In the genomic region with DNA sequence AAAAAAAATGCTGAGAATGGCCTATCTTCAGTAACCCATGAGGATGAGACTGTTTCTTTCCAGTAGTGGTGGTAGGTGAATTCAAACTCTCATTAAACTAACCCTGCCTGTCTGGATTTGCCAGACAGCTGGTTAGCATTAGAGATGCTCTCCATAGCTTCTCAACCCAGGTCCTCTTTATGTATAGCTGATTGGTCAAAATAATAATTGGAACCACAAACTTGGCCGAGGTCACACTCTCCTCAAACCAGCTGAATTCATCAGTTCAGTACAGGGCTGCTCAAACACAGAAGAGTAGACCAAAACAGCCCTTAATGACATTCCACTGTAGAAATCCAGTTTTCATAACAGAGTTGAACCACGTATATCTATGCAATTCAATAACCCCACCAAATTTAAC, we compare ENCODE assay signal across 16 cellular contexts.
A peak's percentile ranks its signal among the peaks of the same experiment; 100 is the strongest.
DNase-seq lines count a peak whose midpoint lies in the region; ATAC-seq and TF ChIP-seq lines count a peak whose summit lies in the region.
"Had no signal": no experiment of that assay in that cellular context is flagged by ENCODE, and none has a peak within 500 bp of the region (broad histone marks: within the 10 kb centered on the region; RNA-seq: fewer than 3 reads in every experiment).

No MANE protein-coding gene starts in this region.

- no peak for TF ChIP-seq POLR2A in prostate gland (IDR thresholded peaks at IDR 0.05)

- H3K36me3 ChIP-seq in adipocyte (ENCODE audit: control insufficient read depth, insufficient read depth, low read length, severe bottlenecking) (no peaks in the 10 kb centered on the region), brain microvascular endothelial cell (replicated peaks) (no peaks in the 10 kb centered on the region), prostate gland (no peaks in the 10 kb centered on the region)

- H3K9ac ChIP-seq in adipocyte (ENCODE audit: low read length) = no peak overlapping the region

- H3K4me3 ChIP-seq in AG04449 (ENCODE audit: low read depth, low read length) (no peak overlapping the region), adipocyte (ENCODE audit: low read length) (no peak overlapping the region), fibroblast of mammary gland (ENCODE audit: control insufficient read depth, low read depth, low read length) (no peak overlapping the region), brain microvascular endothelial cell (ENCODE audit: low read depth, low read length) (no peak overlapping the region), prostate gland (no peak overlapping the region)
- H3K4me3 ChIP-seq: GM12878 had no signal

- TF ChIP-seq CTCF in AG04449 (IDR thresholded peaks at IDR 0.05; ENCODE audit: insufficient read depth, low read length, missing control alignments) (no peak), fibroblast of mammary gland (conservative IDR thresholded peaks at IDR 0.05; ENCODE audit: control insufficient read depth, insufficient read depth, low read depth, low read length) (no peak), brain microvascular endothelial cell (IDR thresholded peaks at IDR 0.05; ENCODE audit: low read depth, low read length, missing control alignments) (no peak), prostate gland (IDR thresholded peaks at IDR 0.05) (no peak)

- POLR2A ChIA-PET in AG04449 (lab: Yijun Ruan, JAX) = no interaction called here

- in situ Hi-C loops in brain microvascular endothelial cell (cut with HindIII; ENCODE audit: low pct_ligation_motif_present, low sequenced_read_pairs) = no loop called here

- H3K27ac ChIP-seq in brain microvascular endothelial cell (no peak overlapping the region), prostate gland (no peak overlapping the region)
- H3K27ac ChIP-seq: 22Rv1 had no signal

- H3K4me1 ChIP-seq in adipocyte (ENCODE audit: control insufficient read depth, insufficient read depth, low read length) (peaks cover 11% of the 10 kb centered on the region), prostate gland (replicated peaks) (no peaks in the 10 kb centered on the region)
- H3K4me1 ChIP-seq: Caco-2 had no signal

- 82% methylated on average over 2 of the region's 2 CpGs for WGBS in prostate gland

- ATAC-seq in GM21825 (IDR thresholded peaks at IDR 0.05; ENCODE audit: unreplicated experiment) = no peak
- ATAC-seq: CD8-positive, alpha-beta T cell; GM12878 had no signal

- no peaks in the 10 kb centered on the region for H3K9me3 ChIP-seq in adipocyte (ENCODE audit: control insufficient read depth, low read length)
- no peaks in the 10 kb centered on the region for H3K9me3 ChIP-seq in prostate gland
- H3K9me3 ChIP-seq: Caco-2 had no signal

- intact Hi-C loops in prostate gland (cut with DNase I) = no loop called here

- CTCF ChIA-PET in AG04449 (lab: Yijun Ruan, JAX) = no interaction called here

- DNase-seq in AG04449 (ENCODE audit: low read depth, low spot score) (peak; percentile 28), GM03348 (ENCODE audit: low spot score) (peak; percentile 27), adipocyte (ENCODE audit: low read depth) (peak; percentile 49), fibroblast of mammary gland (ENCODE audit: low read depth) (peak; percentile 72), brain microvascular endothelial cell (no peak), prostate gland (ENCODE audit: low spot score) (no peak), NCI-H2227 treated with DMSO at 0.1 percent for 48 hours (lab: John Stamatoyannopoulos, UW) (no peak)
- DNase-seq: Caco-2; CD8-positive, alpha-beta T cell; DND-41; GF-D8; GOT3; H9 had no signal

- H3K27me3 ChIP-seq in adipocyte (replicated peaks; ENCODE audit: control insufficient read depth, insufficient read depth, low read length) (no peaks in the 10 kb centered on the region), brain microvascular endothelial cell (replicated peaks) (no peaks in the 10 kb centered on the region), prostate gland (replicated peaks; ENCODE audit: insufficient read depth) (no peaks in the 10 kb centered on the region)

Comparison
In these comparisons a context has a peak if more than half of its experiments do, and no peak if none do; other contexts are left out.
1. DNase-seq: peak in AG04449 (single experiment), GM03348 (single experiment), adipocyte (single experiment) and fibroblast of mammary gland (single experiment); none in brain microvascular endothelial cell (single experiment), prostate gland (single experiment) and NCI-H2227 treated with DMSO at 0.1 percent for 48 hours (single experiment).